In genomic region chr7:13833872-13834271, GRCh38 we compare ENCODE assay signal across 16 cellular contexts.
"Had no signal": no experiment of that assay in that cellular context is flagged by ENCODE, and none has a peak within 500 bp of the region (broad histone marks: within the 10 kb centered on the region; RNA-seq: fewer than 3 reads in every experiment).

No MANE protein-coding gene starts in this region.

- H3K4me3 Mint-ChIP-seq: activated CD8-positive, alpha-beta memory T cell treated with anti-CD3 and anti-CD28 coated beads, Interleukin-2, amount 10 ng/mL, durations not matched to agents 7 days and 5 days; activated naive CD4-positive, alpha-beta T cell treated with anti-CD3 and anti-CD28 coated beads, Interleukin-2, amount 50 U/mL, for 24 hours; activated T-cell treated with anti-CD3 and anti-CD28 coated beads, Interleukin-2, amount 50 U/mL, for 24 hours; naive thymus-derived CD8-positive, alpha-beta T cell; stimulated activated naive CD8-positive, alpha-beta T cell treated with anti-CD3 and anti-CD28 coated beads, Interleukin-15, amount 100 ng/mL, for 72 hours had no signal

- H3K27me3 Mint-ChIP-seq: activated CD8-positive, alpha-beta memory T cell treated with anti-CD3 and anti-CD28 coated beads, Interleukin-2, amount 10 ng/mL, durations not matched to agents 7 days and 5 days; activated naive CD4-positive, alpha-beta T cell treated with anti-CD3 and anti-CD28 coated beads, Interleukin-2, amount 50 U/mL, for 24 hours; activated T-cell treated with anti-CD3 and anti-CD28 coated beads, Interleukin-2, amount 50 U/mL, for 24 hours; brain; naive thymus-derived CD8-positive, alpha-beta T cell; stimulated activated naive CD8-positive, alpha-beta T cell treated with anti-CD3 and anti-CD28 coated beads, Interleukin-15, amount 100 ng/mL, for 72 hours had no signal

- FAIRE-seq: islet of Langerhans had no signal

- H3K4me3 ChIP-seq: thoracic aorta had no signal

- H3K36me3 Mint-ChIP-seq: activated CD8-positive, alpha-beta memory T cell treated with anti-CD3 and anti-CD28 coated beads, Interleukin-2, amount 10 ng/mL, durations not matched to agents 7 days and 5 days; activated naive CD4-positive, alpha-beta T cell treated with anti-CD3 and anti-CD28 coated beads, Interleukin-2, amount 50 U/mL, for 24 hours; brain; naive thymus-derived CD8-positive, alpha-beta T cell had no signal

- H3K27ac ChIP-seq: thoracic aorta had no signal

- H3K9me3 Mint-ChIP-seq: activated naive CD4-positive, alpha-beta T cell treated with anti-CD3 and anti-CD28 coated beads, Interleukin-2, amount 50 U/mL, for 24 hours; naive thymus-derived CD8-positive, alpha-beta T cell; stimulated activated naive CD8-positive, alpha-beta T cell treated with anti-CD3 and anti-CD28 coated beads, Interleukin-15, amount 100 ng/mL, for 72 hours had no signal

- H3K4me1 Mint-ChIP-seq: activated CD8-positive, alpha-beta memory T cell treated with anti-CD3 and anti-CD28 coated beads, Interleukin-2, amount 10 ng/mL, durations not matched to agents 7 days and 5 days; activated naive CD4-positive, alpha-beta T cell treated with anti-CD3 and anti-CD28 coated beads, Interleukin-2, amount 50 U/mL, for 24 hours; stimulated activated naive CD8-positive, alpha-beta T cell treated with anti-CD3 and anti-CD28 coated beads, Interleukin-15, amount 100 ng/mL, for 72 hours had no signal

- ATAC-seq: activated CD8-positive, alpha-beta memory T cell treated with anti-CD3 and anti-CD28 coated beads, Interleukin-2, amount 10 ng/mL, durations not matched to agents 7 days and 5 days; esophagus mucosa; naive thymus-derived CD8-positive, alpha-beta T cell; stimulated activated naive CD8-positive, alpha-beta T cell treated with anti-CD3 and anti-CD28 coated beads, Interleukin-15, amount 100 ng/mL, for 72 hours had no signal

- H3K9me3 ChIP-seq: thoracic aorta had no signal

- H3K36me3 ChIP-seq: thoracic aorta had no signal

- DNase-seq: activated CD4-positive, alpha-beta T cell treated with anti-CD3 and anti-CD28 coated beads for 1 hour; activated CD4-positive, alpha-beta T cell treated with anti-CD3 and anti-CD28 coated beads, Interleukin-2, amount 50 U/mL, for 48 hours; activated CD8-positive, alpha-beta memory T cell treated with anti-CD3 and anti-CD28 coated beads, Interleukin-2, amount 10 ng/mL, durations not matched to agents 7 days and 5 days; activated effector memory CD4-positive, alpha-beta T cell treated with Interleukin-2 at 50 U/mL for 16 hours; activated T-cell treated with anti-CD3 and anti-CD28 coated beads, Interleukin-2, amount 50 U/mL, for 24 hours; amniotic stem cell; cerebellar nuclear complex; naive thymus-derived CD8-positive, alpha-beta T cell; nucleus accumbens; stimulated activated CD4-positive, alpha-beta T cell treated with anti-CD3 and anti-CD28 coated beads, Interleukin-4, amount 100 ng/mL, for 4 hours; stimulated activated naive CD8-positive, alpha-beta T cell treated with anti-CD3 and anti-CD28 coated beads, Interleukin-15, amount 100 ng/mL, for 72 hours had no signal

- H3K27ac Mint-ChIP-seq: activated CD8-positive, alpha-beta memory T cell treated with anti-CD3 and anti-CD28 coated beads, Interleukin-2, amount 10 ng/mL, durations not matched to agents 7 days and 5 days; activated naive CD4-positive, alpha-beta T cell treated with anti-CD3 and anti-CD28 coated beads, Interleukin-2, amount 50 U/mL, for 24 hours; activated T-cell treated with anti-CD3 and anti-CD28 coated beads, Interleukin-2, amount 50 U/mL, for 24 hours; naive thymus-derived CD8-positive, alpha-beta T cell; stimulated activated naive CD8-positive, alpha-beta T cell treated with anti-CD3 and anti-CD28 coated beads, Interleukin-15, amount 100 ng/mL, for 72 hours had no signal
